Comparison of ENCODE assay signal across 8 cellular contexts in the genomic region with DNA sequence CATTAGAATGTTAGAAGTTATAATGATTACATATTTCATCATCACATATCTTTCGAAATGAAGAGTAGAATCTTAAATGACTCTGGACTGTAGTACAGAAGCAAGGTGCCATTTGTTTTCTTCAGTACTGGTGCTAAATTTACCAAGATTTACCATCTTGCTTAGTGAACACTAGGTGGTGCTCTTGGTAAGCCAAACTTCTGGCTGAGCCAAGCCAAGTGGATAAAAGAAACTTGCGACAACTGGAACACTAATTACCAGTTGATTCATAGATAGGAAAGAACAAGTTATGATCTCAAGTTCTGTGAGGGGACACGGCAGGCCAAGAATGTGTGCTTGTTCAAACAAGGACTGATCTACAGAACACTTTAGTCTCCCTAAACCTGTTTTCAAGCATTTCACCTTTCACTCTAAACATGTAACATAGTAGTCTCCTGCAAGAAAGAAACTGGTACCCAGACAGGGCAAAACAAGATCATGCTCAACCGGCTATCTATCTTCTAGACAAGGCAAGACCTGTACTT. TPM values are rescaled to one million over a fixed set of nuclear protein-coding genes. Genes with fewer than 3 reads are reported as not detected.
DNase-seq lines count a peak whose midpoint lies in the region; ATAC-seq, FAIRE-seq and TF ChIP-seq lines count a peak whose summit lies in the region.

No MANE protein-coding gene starts in this region.

- peaks cover 21% of the 10 kb centered on the region for H3K4me1 Mint-ChIP-seq in chondrocyte (ENCODE audit: low read depth)

- no peaks in the 10 kb centered on the region for H3K9me3 Mint-ChIP-seq in chondrocyte (ENCODE audit: low read depth)

- H3K27ac Mint-ChIP-seq in chondrocyte (ENCODE audit: unreplicated experiment), result peak overlapping the region; percentile 8

- FAIRE-seq in GM12891 (lab: Jason Lieb, UNC), result peak; percentile 90

- no peak overlapping the region for H3K4me3 ChIP-seq in left lung
- no peak overlapping the region for H3K4me3 ChIP-seq in suprapubic skin

- H3K27me3 ChIP-seq in left lung (no peaks in the 10 kb centered on the region), suprapubic skin (no peaks in the 10 kb centered on the region)

- no peak overlapping the region for H3K4me3 Mint-ChIP-seq in chondrocyte (ENCODE audit: unreplicated experiment)

- peaks cover 0 to 15% of the 10 kb centered on the region in 2 donors for H3K36me3 ChIP-seq in left lung
- peaks cover 6% of the 10 kb centered on the region for H3K36me3 ChIP-seq in suprapubic skin

- WGBS in suprapubic skin, result 11% methylated on average over 4 of the region's 4 CpGs

- peaks cover 8% of the 10 kb centered on the region for H3K36me3 Mint-ChIP-seq in chondrocyte (ENCODE audit: low read depth)

- H3K4me1 ChIP-seq in left lung (peaks cover 0 to 14% of the 10 kb centered on the region in 2 donors), suprapubic skin (peaks cover 21% of the 10 kb centered on the region)

- intact Hi-C loops in left lung (cut with DNase I), result loop anchor here in 1 of 2 donors (5.0 kb wide), 1 partner anchor 234 kb away; no protein-coding TSS in a partner anchor

- H3K27ac ChIP-seq in left lung, result no peak overlapping the region
- H3K27ac ChIP-seq in suprapubic skin, result no peak overlapping the region

- H3K27me3 Mint-ChIP-seq in chondrocyte (ENCODE audit: low read depth), result no peaks in the 10 kb centered on the region

- ATAC-seq in HG02623 (IDR thresholded peaks at IDR 0.05; ENCODE audit: unreplicated experiment) (peak; percentile 61), left lung (peak; percentile 97)

- TF ChIP-seq EP300 in suprapubic skin (IDR thresholded peaks at IDR 0.05), result no peak

- DNase-seq in AG20443 (ENCODE audit: low spot score), result peak; percentile 67
- DNase-seq in GM12891 (ENCODE audit: insufficient read length, low spot score), result peak; percentile 23
- DNase-seq in NCI-H1092 (lab: John Stamatoyannopoulos, UW), result peak; percentile 22
- peak; percentile 47 for DNase-seq in SK-N-DZ (ENCODE audit: low spot score)
- DNase-seq in chondrocyte (ENCODE audit: low spot score), result no peak
- DNase-seq in left lung, result no peak
- peak in 1 of 2 donors; percentile 64 for DNase-seq in suprapubic skin (ENCODE audit: low spot score in 2 of 2)

- TF ChIP-seq CTCF in chondrocyte (IDR thresholded peaks at IDR 0.05) (peak; percentile 94), left lung (IDR thresholded peaks at IDR 0.05) (peak; percentile 59 to 65), suprapubic skin (IDR thresholded peaks at IDR 0.05) (peak; percentile 67 to 73)

- TF ChIP-seq POLR2A in GM12891 (IDR thresholded peaks at IDR 0.05; ENCODE audit: low read depth, low read length), result no peak
- TF ChIP-seq POLR2A in suprapubic skin (IDR thresholded peaks at IDR 0.05), result no peak

- H3K9me3 ChIP-seq in left lung (no peaks in the 10 kb centered on the region), suprapubic skin (no peaks in the 10 kb centered on the region)

TF ChIP-seq in GM12891, 5 proteins besides CTCF, POLR2A, EP300 and RAD21:
- TF ChIP-seq SPI1 (IDR thresholded peaks at IDR 0.05; ENCODE audit: low read depth, low read length), result no peak
- no peak for TF ChIP-seq TAF1 (IDR thresholded peaks at IDR 0.05; ENCODE audit: low read depth, low read length)
- no peak for TF ChIP-seq PAX5 (IDR thresholded peaks at IDR 0.05; ENCODE audit: insufficient read depth, low read length, severe bottlenecking)
- no peak for TF ChIP-seq POLR2AphosphoS5 (IDR thresholded peaks at IDR 0.05; ENCODE audit: low read depth, low read length)
- TF ChIP-seq POU2F2 (IDR thresholded peaks at IDR 0.05; ENCODE audit: low read depth, low read length), result no peak

RNA-seq across cellular contexts. Expression of a gene that starts 19.8 kb away (rescaled TPM):
- polyA plus RNA-seq in GM12891 (2012; ENCODE audit: low read depth, missing spikeins), result 2.3 TPM
- 14.0 and 15.9 TPM in 2 replicates for polyA plus RNA-seq in SK-N-DZ (2014; cell fraction: cytosol; rRNA removed)
- 12.6 and 12.7 TPM in 2 replicates for polyA plus RNA-seq in SK-N-DZ (2014; cell fraction: nucleus; rRNA removed)
- total RNA-seq in chondrocyte (11.8 to 16.4 TPM (median 15.0 TPM) in 3 replicates), left lung (10 to 100 TPM in 1 of 2 donors, 1 to 10 TPM in 1; 9.4 to 14.6 TPM), suprapubic skin (10 to 100 TPM; 18.6 to 28.4 (median 22.8) TPM)

RNA-seq across cellular contexts. Expression of a gene that starts 20.2 kb away (rescaled TPM):
- polyA plus RNA-seq in GM12891 (2012; ENCODE audit: low read depth, missing spikeins), result 3.9 TPM
- 5.3 and 5.9 TPM in 2 replicates for polyA plus RNA-seq in SK-N-DZ (2014; cell fraction: cytosol; rRNA removed)
- polyA plus RNA-seq in SK-N-DZ (2014; cell fraction: nucleus; rRNA removed), result 3.8 and 4.3 TPM in 2 replicates
- total RNA-seq in chondrocyte (13.2 to 15.6 TPM (median 13.8 TPM) in 3 replicates), left lung (10 to 100 TPM; 19.8 to 20.4 TPM), suprapubic skin (10 to 100 TPM; 16.3 to 32.6 (median 19.8) TPM)

Comparison
In these comparisons a context has a peak if more than half of its experiments do, and no peak if none do; other contexts are left out.
1. DNase-seq: peak in AG20443 (single experiment), GM12891 (single experiment), NCI-H1092 (single experiment) and SK-N-DZ (single experiment); none in chondrocyte (single experiment) and left lung (0 of 2).
2. Peak in every context shown above with its lines, with median percentiles within 50 percentile points of each other: CTCF ChIP-seq.